In genomic region chr9:4465910-4466309, GRCh38 we compare ENCODE assay signal across 18 cellular contexts. TPM values are rescaled to one million over a fixed set of nuclear protein-coding genes. Genes with fewer than 3 reads are reported as not detected.
DNase-seq lines count a peak whose midpoint lies in the region; ATAC-seq, FAIRE-seq and TF ChIP-seq lines count a peak whose summit lies in the region.
"Had no signal": no experiment of that assay in that cellular context is flagged by ENCODE, and none has a peak within 500 bp of the region (broad histone marks: within the 10 kb centered on the region; RNA-seq: fewer than 3 reads in every experiment).

No MANE protein-coding gene starts in this region.

- intact Hi-C loops in GM12878 (cut with micrococcal nuclease; ENCODE audit: unreplicated experiment) = loop anchor here (2.0 kb wide), 3 partner anchors 25 to 275 kb away; partner anchors contain the start of genes AK3 and SLC1A1

- H3K4me3 ChIP-seq in DOHH2 (ENCODE audit: low read length) = peak overlapping the region; percentile 8
- peak overlapping the region; percentile 46; the same call in 1 of the 2 replicates for H3K4me3 ChIP-seq in GM12878
- H3K4me3 ChIP-seq: K562, Peyer's patch had no signal

- H3K9ac ChIP-seq in GM12878 (ENCODE audit: control insufficient read depth, insufficient read depth, low read length) = peak overlapping the region; percentile 59; the same call in 1 of the 2 replicates

- H3K9me2 ChIP-seq in DOHH2 (replicated peaks; ENCODE audit: control insufficient read depth, low read length) = no peaks in the 10 kb centered on the region

- ATAC-seq in GM12878 (peak; percentile 63), GM21786 (IDR thresholded peaks at IDR 0.05; ENCODE audit: unreplicated experiment) (no peak), GM21825 (IDR thresholded peaks at IDR 0.05; ENCODE audit: unreplicated experiment) (no peak)
- ATAC-seq: HepG2, K562 had no signal

- in situ Hi-C loops in GM13976 (cut with MboI; ENCODE audit: low sequenced_read_pairs, unreplicated experiment) (no loop called here), GM12878 (cut with MboI) (no loop called here), G401 (cut with HindIII; ENCODE audit: low sequenced_read_pairs) (no loop called here)

- H3K36me3 ChIP-seq in DOHH2 (ENCODE audit: control insufficient read depth, low read length) (no peaks in the 10 kb centered on the region), GM12878 (ENCODE audit: control insufficient read depth in 2 of 2, insufficient read depth in 2 of 2, low read length in 1 of 2) (no peaks in the 10 kb centered on the region)
- H3K36me3 ChIP-seq: Peyer's patch had no signal

- no peak for TF ChIP-seq POLR2A in GM12878 (IDR thresholded peaks at IDR 0.05; ENCODE audit: low read depth, low read length)

- H3K27me3 ChIP-seq in DOHH2 (ENCODE audit: control insufficient read depth, low read length) = no peaks in the 10 kb centered on the region
- no peaks in the 10 kb centered on the region for H3K27me3 ChIP-seq in GM12878 (replicated peaks in 1 of 2; ENCODE audit: control insufficient read depth in 2 of 2, insufficient read depth in 2 of 2, low read length in 1 of 2)
- H3K27me3 ChIP-seq: Peyer's patch had no signal

- no peak for TF ChIP-seq EP300 in GM12878 (IDR thresholded peaks at IDR 0.05; ENCODE audit: borderline replicate concordance in 1 of 2, control insufficient read depth in 1 of 2, low read depth in 2 of 2, low read length in 2 of 2)

- H3K79me2 ChIP-seq in DOHH2 (ENCODE audit: control insufficient read depth, low read length) (no peaks in the 10 kb centered on the region), GM12878 (ENCODE audit: control insufficient read depth, insufficient read depth, low read length) (peaks cover 2% of the 10 kb centered on the region; the same call in 1 of the 2 replicates)

- TF ChIP-seq CTCF in DOHH2 (IDR thresholded peaks at IDR 0.05; ENCODE audit: low read depth, low read length, poor library complexity, severe bottlenecking) (no peak), GM13976 (IDR thresholded peaks at IDR 0.05; ENCODE audit: borderline replicate concordance, control extremely low read depth, extremely low read depth, insufficient read depth, missing control alignments) (no peak), GM12878 (IDR thresholded peaks at IDR 0.05 in 2 of 3, conservative IDR thresholded peaks at IDR 0.05 in 1 of 3; ENCODE audit: control insufficient read depth in 2 of 3, extremely low read depth in 1 of 3, insufficient read depth in 1 of 3, low read depth in 3 of 3, low read length in 3 of 3) (no peak)

- DNase-seq in GM13976 (ENCODE audit: low spot score) (peak; percentile 41), NAMALWA (ENCODE audit: low spot score) (peak; percentile 37), GM12878 (ENCODE audit: low read depth, low spot score) (peak; percentile 28), G401 (ENCODE audit: low spot score) (no peak)
- DNase-seq: AML-193, GF-D8, NCI-H1092 treated with DMSO at 0.1 percent for 48 hours, NCI-H1436 treated with DMSO at 0.1 percent for 48 hours, NCI-H1930, Peyer's patch, T-helper 1 cell had no signal

- BruUV-seq in GM12878 (replicated peaks; lab: Mats Ljungman, UMichigan) = no TSS peak

- H3K27ac ChIP-seq in DOHH2 (ENCODE audit: low read depth, low read length) = peak overlapping the region; percentile 89
- peak overlapping the region; percentile 98 for H3K27ac ChIP-seq in GM12878 (ENCODE audit: control insufficient read depth, insufficient read depth)
- H3K27ac ChIP-seq: C4-2B, HL-60, Peyer's patch had no signal

- SMC1A ChIA-PET in GM12878 (lab: Charles Lee; ENCODE audit: uncharacterized antibody, unreplicated experiment) = interaction anchor here (0.6 to 3.0 kb wide), 7 partner anchors 8 to 178 kb away, joined by 3 to 15 read pairs (median 5); no protein-coding TSS in a partner anchor

- peak; percentile 18 for FAIRE-seq in GM12878 (lab: Jason Lieb, UNC)
- FAIRE-seq: HepG2, K562 had no signal

- WGBS in GM12878 (ENCODE audit: insufficient coverage, insufficient replicate concordance, low lambda C conversion rate, missing lambda C conversion rate) = 0% methylated on average over 2 of the region's 2 CpGs

- H3K4me1 ChIP-seq in DOHH2 (ENCODE audit: control insufficient read depth, low read length) (peaks cover 63% of the 10 kb centered on the region), GM12878 (ENCODE audit: control insufficient read depth, insufficient read depth, low read length) (peaks cover 21% of the 10 kb centered on the region; the same call in 1 of the 2 replicates)
- H3K4me1 ChIP-seq: Peyer's patch had no signal

- H3K9me3 ChIP-seq in DOHH2 (ENCODE audit: control insufficient read depth, insufficient read depth, low read length) = peaks cover 10% of the 10 kb centered on the region; the same call in 1 of the 2 replicates
- H3K9me3 ChIP-seq in GM12878 (replicated peaks; ENCODE audit: control insufficient read depth, insufficient read depth, low read length) = peaks cover 5% of the 10 kb centered on the region; the same call in 1 of the 3 replicates
- H3K9me3 ChIP-seq: Peyer's patch had no signal

- H3F3A ChIP-seq in DOHH2 (ENCODE audit: control insufficient read depth, insufficient read depth) = peaks cover 15% of the 10 kb centered on the region

- POLR2A ChIA-PET in GM12878 (lab: Charles Lee) = no interaction called here

- H4K20me1 ChIP-seq in DOHH2 (ENCODE audit: control insufficient read depth, insufficient read depth, low read depth, low read length) (no peaks in the 10 kb centered on the region), GM12878 (ENCODE audit: control insufficient read depth, insufficient read depth) (no peaks in the 10 kb centered on the region)

- peak overlapping the region; percentile 26 for H2AFZ ChIP-seq in GM12878 (ENCODE audit: control insufficient read depth, low read depth, low read length)

- H3K4me2 ChIP-seq in DOHH2 (ENCODE audit: low read length) = peak overlapping the region; percentile 54
- H3K4me2 ChIP-seq in GM12878 (ENCODE audit: control insufficient read depth, insufficient read depth) = peak overlapping the region; percentile 9; the same call in 1 of the 2 replicates

- RAD21 ChIA-PET in GM12878 (lab: Charles Lee; ENCODE audit: unreplicated experiment) = interaction anchor here (0.7 to 1.9 kb wide), 4 partner anchors 8 to 53 kb away, joined by 3 to 8 read pairs (median 4); no protein-coding TSS in a partner anchor

- no peak for TF ChIP-seq RAD21 in GM12878 (IDR thresholded peaks at IDR 0.05; ENCODE audit: insufficient read depth, low read depth, low read length)

- CTCF ChIA-PET in GM12878 (lab: Yijun Ruan, JAX) = interaction anchor here (1.3 to 2.1 kb wide), 2 partner anchors 49 to 79 kb away, joined by 3 to 5 read pairs; no protein-coding TSS in a partner anchor

TF ChIP-seq in GM12878, 131 proteins besides CTCF, POLR2A, EP300 and RAD21 (continues in another document):
- TF ChIP-seq HDAC6 (IDR thresholded peaks at IDR 0.05; ENCODE audit: unreplicated experiment) (no peak), PRDM15 (CRISPR knock-in tag; IDR thresholded peaks at IDR 0.05) (0 out of 2 replicates have a peak, but pooled peaks have one; percentile 13), SUZ12 (IDR thresholded peaks at IDR 0.05; ENCODE audit: unreplicated experiment) (no peak), CBX5 (IDR thresholded peaks at IDR 0.05; ENCODE audit: low read depth) (0 out of 2 replicates have a peak, but pooled peaks have one; percentile 68), IKZF2 (IDR thresholded peaks at IDR 0.05) (no peak), CREB1 (IDR thresholded peaks at IDR 0.05; ENCODE audit: low read depth) (no peak), ZZZ3 (IDR thresholded peaks at IDR 0.05; ENCODE audit: control insufficient read depth, insufficient read length, low read depth) (no peak)

RNA-seq across cellular contexts. Expression of gene SLC1A1, which starts 24.4 kb away (rescaled TPM):
- total RNA-seq in GM12878 (2013; cell fraction: nucleolus; rRNA removed) = 11.1 and 11.9 TPM in 2 replicates
- total RNA-seq in GM12878 (2014; rRNA removed) = 24.9 and 27.6 TPM in 2 replicates
- total RNA-seq in GM12878 (2014; rRNA removed; fragmentation: Illumina TruSeq; extraction: Trizol) = 20.6 and 21.6 TPM in 2 replicates
- total RNA-seq in GM12878 (2021) = 19.1 and 19.4 TPM in 2 replicates
- 5.1 TPM for polyA plus RNA-seq in GM12878 (2011; ENCODE audit: low read depth)
- 4.2 and 5.4 TPM in 2 replicates for polyA plus RNA-seq in GM12878 (2011; rRNA removed)
- 2.6 and 2.8 TPM in 2 replicates for polyA plus RNA-seq in GM12878 (2011; cell fraction: cytosol; rRNA removed)
- polyA plus RNA-seq in GM12878 (2011; cell fraction: nucleus; rRNA removed) = 2.4 and 2.7 TPM in 2 replicates
- polyA plus RNA-seq in GM12878 (2012) = 7.0 and 10.9 TPM in 2 replicates
- polyA plus RNA-seq in GM12878 (2014; fragmentation: Illumina TruSeq; extraction: Trizol) = 23.8 and 30.9 TPM in 2 replicates
- polyA plus RNA-seq in GM12878 (2014; fragmentation: Nextera tagmentation; extraction: Ambion mirVana) = 1 to 10 TPM; 7.3 to 8.7 TPM
- polyA plus RNA-seq in GM12878 (2014; rRNA removed) = 16.0 and 18.8 TPM in 2 replicates
- 10 to 100 TPM; 17.8 to 17.9 TPM for polyA plus RNA-seq in GM12878 (2016; fragmentation: Nextera tagmentation; extraction: Ambion mirVana)
- 4.1 and 4.6 TPM in 2 replicates for polyA minus RNA-seq in GM12878 (2011; rRNA and poly(A)+ RNA removed)
- polyA minus RNA-seq in GM12878 (2011; cell fraction: cytosol; rRNA and poly(A)+ RNA removed) = 1.5 and 2.4 TPM in 2 replicates
- 1.2 and 1.7 TPM in 2 replicates for polyA minus RNA-seq in GM12878 (2011; cell fraction: nucleus; rRNA and poly(A)+ RNA removed)
- total RNA-seq in G401 (2014; rRNA removed; shearing (Covaris generic)) = 1.8 and 2.6 TPM in 2 replicates
- total RNA-seq: HepG2 had no signal
- polyA plus RNA-seq: HepG2 had no signal
